ENCODE assay signal across 14 cellular contexts in the genomic region with DNA sequence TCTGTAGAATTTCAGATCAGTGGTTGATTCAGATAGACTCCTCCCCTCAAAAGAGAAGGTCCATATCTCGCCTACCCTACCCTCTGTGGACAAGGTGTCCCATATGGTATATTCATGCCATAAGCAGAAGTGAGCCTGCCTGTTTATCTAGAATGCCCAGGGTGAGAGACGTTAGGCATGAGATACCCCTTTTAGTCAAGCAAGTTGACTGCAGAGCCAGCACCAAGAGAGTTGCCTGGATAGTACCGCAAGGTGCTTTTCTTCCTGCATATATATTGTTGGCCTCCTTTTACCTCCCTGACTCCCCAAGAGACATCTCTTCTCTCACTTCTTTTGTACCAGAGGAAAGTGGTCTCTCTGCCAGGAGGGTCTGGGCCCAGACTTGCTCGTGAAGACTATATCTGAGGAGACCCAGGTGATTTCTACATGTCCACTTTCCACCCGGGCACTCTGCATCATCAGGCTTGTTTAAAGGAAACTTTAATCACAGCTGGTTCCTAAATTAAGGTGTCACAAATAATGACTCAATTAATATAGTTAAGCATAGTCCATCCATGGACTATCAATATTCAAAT. TPM values are rescaled to one million over a fixed set of nuclear protein-coding genes. Genes with fewer than 3 reads are reported as not detected.
DNase-seq lines count a peak whose midpoint lies in the region; ATAC-seq lines count a peak whose summit lies in the region.
"Had no signal": no experiment of that assay in that cellular context is flagged by ENCODE, and none has a peak within 500 bp of the region (broad histone marks: within the 10 kb centered on the region; RNA-seq: fewer than 3 reads in every experiment).

No MANE protein-coding gene starts in this region.

- peaks cover 26% of the 10 kb centered on the region for H3K4me1 ChIP-seq in thymus (ENCODE audit: control insufficient read depth, insufficient read depth, low read length)
- H3K4me1 ChIP-seq: BE2C had no signal

- peak overlapping the region; percentile 97 for H3K4me3 Mint-ChIP-seq in activated naive CD4-positive, alpha-beta T cell treated with anti-CD3 and anti-CD28 coated beads, Interleukin-2, amount 50 U/mL, for 24 hours
- H3K4me3 Mint-ChIP-seq in activated T-helper 17 cell treated with anti-CD3 and anti-CD28 coated beads, Interleukin-2, amount 50 U/mL, for 72 hours = peak overlapping the region; percentile 95

- 9% methylated on average over 5 of the region's 5 CpGs for WGBS in thymus

- H3K36me3 ChIP-seq in thymus (ENCODE audit: control insufficient read depth, insufficient read depth) = no peaks in the 10 kb centered on the region
- H3K36me3 ChIP-seq: BE2C had no signal

- no peaks in the 10 kb centered on the region for H3K9me3 Mint-ChIP-seq in activated naive CD4-positive, alpha-beta T cell treated with anti-CD3 and anti-CD28 coated beads, Interleukin-2, amount 50 U/mL, for 24 hours
- no peaks in the 10 kb centered on the region for H3K9me3 Mint-ChIP-seq in activated T-helper 17 cell treated with anti-CD3 and anti-CD28 coated beads, Interleukin-2, amount 50 U/mL, for 72 hours

- DNase-seq in activated naive CD4-positive, alpha-beta T cell treated with Interleukin-2 at 50 U/mL for 16 hours = no peak
- DNase-seq in Jurkat, Clone E6-1 (ENCODE audit: low read depth, low spot score) = no peak
- DNase-seq in hippocampal formation (lab: John Stamatoyannopoulos, UW) = no peak
- no peak for DNase-seq in T-helper 9 cell
- DNase-seq: activated CD8-positive, alpha-beta memory T cell treated with anti-CD3 and anti-CD28 coated beads for 24 hours; BE2C; cerebellar nuclear complex; midbrain; NCI-H1092; PC-9 had no signal

- peaks cover 4% of the 10 kb centered on the region for H3K36me3 Mint-ChIP-seq in activated naive CD4-positive, alpha-beta T cell treated with anti-CD3 and anti-CD28 coated beads, Interleukin-2, amount 50 U/mL, for 24 hours
- peaks cover 71% of the 10 kb centered on the region for H3K36me3 Mint-ChIP-seq in activated T-helper 17 cell treated with anti-CD3 and anti-CD28 coated beads, Interleukin-2, amount 50 U/mL, for 72 hours (ENCODE audit: low read depth)

- no peak for ATAC-seq in activated T-helper 17 cell treated with anti-CD3 and anti-CD28 coated beads, Interleukin-2, amount 50 U/mL, for 72 hours (replicated peaks)
- no peak for ATAC-seq in GM19463 (IDR thresholded peaks at IDR 0.05; ENCODE audit: unreplicated experiment)

- H3K27me3 Mint-ChIP-seq in activated naive CD4-positive, alpha-beta T cell treated with anti-CD3 and anti-CD28 coated beads, Interleukin-2, amount 50 U/mL, for 24 hours = no peaks in the 10 kb centered on the region
- H3K27me3 Mint-ChIP-seq in activated T-helper 17 cell treated with anti-CD3 and anti-CD28 coated beads, Interleukin-2, amount 50 U/mL, for 72 hours = no peaks in the 10 kb centered on the region

- peak overlapping the region; percentile 48 for H3K27ac ChIP-seq in thymus (ENCODE audit: low read depth)
- H3K27ac ChIP-seq: PC-9 had no signal

- H3K9me3 ChIP-seq in thymus (ENCODE audit: control insufficient read depth) = no peaks in the 10 kb centered on the region
- H3K9me3 ChIP-seq: BE2C had no signal

- peak overlapping the region; percentile 96 for H3K27ac Mint-ChIP-seq in activated naive CD4-positive, alpha-beta T cell treated with anti-CD3 and anti-CD28 coated beads, Interleukin-2, amount 50 U/mL, for 24 hours
- H3K27ac Mint-ChIP-seq in activated T-helper 17 cell treated with anti-CD3 and anti-CD28 coated beads, Interleukin-2, amount 50 U/mL, for 72 hours = peak overlapping the region; percentile 92

- H3K4me1 Mint-ChIP-seq in activated naive CD4-positive, alpha-beta T cell treated with anti-CD3 and anti-CD28 coated beads, Interleukin-2, amount 50 U/mL, for 24 hours = peaks cover 81% of the 10 kb centered on the region
- peaks cover 47% of the 10 kb centered on the region for H3K4me1 Mint-ChIP-seq in activated T-helper 17 cell treated with anti-CD3 and anti-CD28 coated beads, Interleukin-2, amount 50 U/mL, for 72 hours

- H3K4me3 ChIP-seq in Jurkat, Clone E6-1 (ENCODE audit: low read length) = peak overlapping the region; percentile 84
- peak overlapping the region; percentile 93 for H3K4me3 ChIP-seq in thymus (ENCODE audit: low read length)
- H3K4me3 ChIP-seq: PC-9 had no signal

- no peaks in the 10 kb centered on the region for H3K27me3 ChIP-seq in thymus (ENCODE audit: control insufficient read depth, insufficient read depth)

RNA-seq across cellular contexts. Expression of a gene that starts 4.0 kb away (rescaled TPM):
- 106 TPM for polyA plus RNA-seq in Jurkat, Clone E6-1 (2012; ENCODE audit: insufficient read depth, insufficient read length)
- total RNA-seq in activated T-helper 17 cell treated with anti-CD3 and anti-CD28 coated beads, Interleukin-2, amount 50 U/mL, for 72 hours = 100 to 1,000 TPM in 1 of 2 donors, 10 to 100 TPM in 1; 63.3 to 196 TPM
- polyA plus RNA-seq in thymus = 40.3 TPM
